ENCODE assay signal across 10 cellular contexts in the genomic region with DNA sequence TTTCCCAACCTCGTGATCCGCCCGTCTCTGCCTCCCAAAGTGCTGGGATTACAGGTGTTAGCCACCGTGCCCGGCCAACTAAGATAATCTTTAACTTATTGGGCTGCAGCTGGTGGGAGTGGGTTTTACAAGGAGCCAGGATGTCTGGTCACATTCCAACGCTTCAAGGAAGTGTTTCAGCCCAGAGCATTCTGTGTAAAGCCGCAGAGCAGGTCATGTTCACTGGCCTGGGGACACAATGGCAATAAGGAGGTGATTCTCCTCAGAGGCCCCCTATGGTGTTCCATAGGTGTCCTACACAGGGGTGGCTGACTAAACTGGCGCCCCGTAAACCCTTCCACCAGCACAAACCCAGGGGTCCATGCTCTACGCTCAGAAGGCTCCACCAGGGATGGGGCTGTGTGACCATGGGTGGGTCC. TPM values are rescaled to one million over a fixed set of nuclear protein-coding genes. Genes with fewer than 3 reads are reported as not detected.
A peak's percentile ranks its signal among the peaks of the same experiment; 100 is the strongest.
DNase-seq lines count a peak whose midpoint lies in the region; TF ChIP-seq lines count a peak whose summit lies in the region.
"Had no signal": no experiment of that assay in that cellular context is flagged by ENCODE, and none has a peak within 500 bp of the region (broad histone marks: within the 10 kb centered on the region; RNA-seq: fewer than 3 reads in every experiment).

No MANE protein-coding gene starts in this region.

- peak overlapping the region; percentile 63 for H3K4me3 ChIP-seq in GM12865 (ENCODE audit: low read depth, low read length)
- H3K4me3 ChIP-seq in Peyer's patch, result peak overlapping the region; percentile 12 to 61 (median 39)

- no peaks in the 10 kb centered on the region for H3K9me3 ChIP-seq in Peyer's patch

- H3K36me3 ChIP-seq in Peyer's patch, result peaks cover 0 to 6% (median 0%) of the 10 kb centered on the region in 3 donors

- no peaks in the 10 kb centered on the region for H3K27me3 ChIP-seq in Peyer's patch

- peak overlapping the region; percentile 61 to 86 (median 72) for H3K27ac ChIP-seq in Peyer's patch

- DNase-seq in GM12865 (ENCODE audit: low read depth), result no peak
- no peak for DNase-seq in Peyer's patch
- DNase-seq in glomerular visceral epithelial cell (ENCODE audit: extremely low spot score), result peak; percentile 93
- DNase-seq in progenitor cell of endocrine pancreas (ENCODE audit: low spot score, unreplicated experiment), result no peak
- DNase-seq in iPS-NIHi11 (ENCODE audit: low spot score), result no peak
- DNase-seq in HCEC 1CT, result no peak
- DNase-seq in HuH-7 (ENCODE audit: low spot score), result no peak
- DNase-seq in NCI-H2171 (lab: John Stamatoyannopoulos, UW), result no peak
- DNase-seq: NCI-H774; stimulated activated CD4-positive, alpha-beta T cell treated with anti-CD3 and anti-CD28 coated beads, Interleukin-2, amount 100 ng/mL, for 24 hours had no signal

- peaks cover 0 to 11% (median 0%) of the 10 kb centered on the region in 4 donors for H3K4me1 ChIP-seq in Peyer's patch

- no peaks in the 10 kb centered on the region for H3K9me3 Mint-ChIP-seq in progenitor cell of endocrine pancreas (ENCODE audit: low read depth)

- H3K27me3 Mint-ChIP-seq in progenitor cell of endocrine pancreas, result no peaks in the 10 kb centered on the region

- peaks cover 2% of the 10 kb centered on the region for H3K36me3 Mint-ChIP-seq in progenitor cell of endocrine pancreas (ENCODE audit: insufficient read depth)

- H3K27ac Mint-ChIP-seq in progenitor cell of endocrine pancreas, result peak overlapping the region; percentile 99

- TF ChIP-seq CTCF in GM12865 (IDR thresholded peaks at IDR 0.05; ENCODE audit: insufficient read depth, low read depth, low read length, missing control alignments) (no peak), Peyer's patch (IDR thresholded peaks at IDR 0.05) (no peak), progenitor cell of endocrine pancreas (IDR thresholded peaks at IDR 0.05; ENCODE audit: unreplicated experiment) (no peak)

- peaks cover 13% of the 10 kb centered on the region for H3K4me1 Mint-ChIP-seq in progenitor cell of endocrine pancreas (ENCODE audit: low read depth)

- no peak for TF ChIP-seq POLR2A in Peyer's patch (IDR thresholded peaks at IDR 0.05)

- peak overlapping the region; percentile 90 for H3K4me3 Mint-ChIP-seq in progenitor cell of endocrine pancreas (ENCODE audit: low read depth)

RNA-seq across cellular contexts. Expression of a gene that starts 1.2 kb away (rescaled TPM):
- total RNA-seq in Peyer's patch, result 10 to 100 TPM; 40.4 to 96.3 (median 47.4) TPM
- total RNA-seq in progenitor cell of endocrine pancreas, result 106 and 115 TPM in 2 replicates

RNA-seq across cellular contexts. Expression of a gene that starts 17.1 kb away (rescaled TPM):
- total RNA-seq in Peyer's patch (10 to 100 TPM in 1 of 4 donors, 1 to 10 TPM in 3; 2.5 to 14.0 (median 2.8) TPM), progenitor cell of endocrine pancreas (0.19 and 0.20 TPM in 2 replicates)
